In the genomic region with DNA sequence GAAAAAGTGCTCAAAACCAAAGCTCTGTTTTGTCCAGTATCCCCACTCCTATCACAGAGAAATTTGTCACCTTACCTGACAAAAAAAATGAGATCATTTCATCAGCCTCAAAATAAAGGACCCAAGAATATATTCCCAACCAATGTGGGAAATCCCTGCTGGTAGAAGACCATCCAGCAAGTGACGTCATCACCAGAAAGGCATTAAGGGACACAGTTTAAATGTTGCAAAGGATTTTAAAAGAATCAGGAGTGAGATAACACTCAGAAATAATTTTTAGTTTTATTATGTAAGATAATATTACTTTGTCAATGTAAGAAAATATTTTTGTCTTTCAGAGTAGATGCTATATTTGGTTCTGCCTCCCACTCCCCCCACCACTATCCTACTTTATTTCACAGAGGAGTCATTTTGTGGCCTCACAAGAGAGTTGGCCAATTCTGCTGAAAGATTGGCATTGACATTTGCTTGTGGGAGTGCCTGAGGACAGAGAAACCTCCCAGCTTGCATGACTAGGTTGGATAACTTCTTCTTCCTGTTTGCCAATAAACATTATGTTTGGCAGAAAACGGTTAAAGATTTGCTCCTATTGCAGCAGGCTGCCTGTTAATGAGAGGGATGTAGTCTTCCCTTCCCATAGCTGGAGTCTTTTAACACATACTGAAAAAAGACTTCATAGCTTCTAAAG, we compare ENCODE assay signal across 11 cellular contexts.
DNase-seq lines count a peak whose midpoint lies in the region; ATAC-seq and TF ChIP-seq lines count a peak whose summit lies in the region.
"Had no signal": no experiment of that assay in that cellular context is flagged by ENCODE, and none has a peak within 500 bp of the region (broad histone marks: within the 10 kb centered on the region; RNA-seq: fewer than 3 reads in every experiment).

No MANE protein-coding gene starts in this region.

- no peak overlapping the region for H2AFZ ChIP-seq in trophoblast cell (ENCODE audit: insufficient read depth, low read length, poor library complexity)

- no peaks in the 10 kb centered on the region for H3K79me1 ChIP-seq in trophoblast cell (ENCODE audit: low read length)

- ATAC-seq in Panc1 (peak; percentile 79), HG02840 (IDR thresholded peaks at IDR 0.05; ENCODE audit: low FRiP score, unreplicated experiment) (no peak)

- H4K12ac ChIP-seq in trophoblast cell (ENCODE audit: low read depth, low read length), result no peak overlapping the region

- H3K18ac ChIP-seq in trophoblast cell (ENCODE audit: low read length), result no peak overlapping the region

- no peak overlapping the region for H4K91ac ChIP-seq in trophoblast cell (ENCODE audit: low read depth, low read length)

- no peak overlapping the region for H2BK120ac ChIP-seq in trophoblast cell (ENCODE audit: insufficient read depth, low read length, poor library complexity)

- H3K23ac ChIP-seq in trophoblast cell (ENCODE audit: low read length), result no peak overlapping the region

- no peak overlapping the region for H3K9ac ChIP-seq in trophoblast cell (ENCODE audit: low read length)

- H3K4ac ChIP-seq in trophoblast cell (ENCODE audit: low read depth, low read length), result no peak overlapping the region

- in situ Hi-C loops in Panc1 (cut with HindIII; ENCODE audit: low pct_unique_long_range_greater_than_20kb, low sequenced_read_pairs), result no loop called here

- H2AK5ac ChIP-seq in trophoblast cell (ENCODE audit: low read length), result no peak overlapping the region

- WGBS in trophoblast cell (ENCODE audit: extremely low coverage, insufficient coverage, insufficient read length), result no CpG with 5 or more reads among the region's 2 CpGs

- H3K27me3 ChIP-seq in Panc1 (ENCODE audit: control insufficient read depth, insufficient read depth, low read length), result no peaks in the 10 kb centered on the region
- H3K27me3 ChIP-seq in trophoblast cell (ENCODE audit: insufficient read depth, low read length), result no peaks in the 10 kb centered on the region

- TF ChIP-seq CTCF in Panc1 (IDR thresholded peaks at IDR 0.05) (no peak), fibroblast of the aortic adventitia (IDR thresholded peaks at IDR 0.05; ENCODE audit: insufficient read depth, low read length) (no peak)

- no peak overlapping the region for H4K8ac ChIP-seq in trophoblast cell (ENCODE audit: low read depth, low read length)

- no peak overlapping the region for H3K14ac ChIP-seq in trophoblast cell (ENCODE audit: low read length)

- H3K4me3 ChIP-seq in Panc1 (ENCODE audit: low read depth in 2 of 2, low read length in 2 of 2) (no peak overlapping the region; a peak in 1 of 4 replicates), fibroblast of the aortic adventitia (ENCODE audit: low read depth, low read length) (no peak overlapping the region), trophoblast cell (ENCODE audit: low read depth, low read length) (no peak overlapping the region)
- H3K4me3 ChIP-seq: skin epidermis had no signal

- no TSS peak for BruUV-seq in Panc1 (replicated peaks; lab: Mats Ljungman, UMichigan)

- H2BK5ac ChIP-seq in trophoblast cell (ENCODE audit: low read depth, low read length, poor library complexity), result peak overlapping the region; percentile 44

- peaks cover 16% of the 10 kb centered on the region for H3K4me1 ChIP-seq in Panc1 (ENCODE audit: control insufficient read depth, insufficient read depth, low read length)
- no peaks in the 10 kb centered on the region for H3K4me1 ChIP-seq in trophoblast cell (ENCODE audit: control insufficient read depth in 1 of 2, insufficient read depth in 2 of 2, low read length in 2 of 2)

- H3K79me2 ChIP-seq in trophoblast cell (ENCODE audit: control insufficient read depth, insufficient read depth, low read length, poor library complexity), result no peaks in the 10 kb centered on the region

- intact Hi-C loops in Panc1 (cut with micrococcal nuclease; ENCODE audit: unreplicated experiment), result loop anchor here (5.0 kb wide), 1 partner anchor 1024 kb away; no protein-coding TSS in a partner anchor

- POLR2A ChIA-PET in Panc1 (lab: Charles Lee), result no interaction called here

- peak; percentile 12 for DNase-seq in GM03348 (ENCODE audit: low spot score)
- DNase-seq in Panc1 (ENCODE audit: low read depth, low spot score), result peak; percentile 91
- DNase-seq in fibroblast of the aortic adventitia (ENCODE audit: low read depth), result peak; percentile 65
- no peak for DNase-seq in trophoblast cell
- no peak for DNase-seq in stimulated activated CD8-positive, alpha-beta memory T cell treated with anti-CD3 and anti-CD28 coated beads, Interleukin-4, amount 100 ng/mL, for 48 hours
- DNase-seq in NCI-H2227 (lab: John Stamatoyannopoulos, UW; ENCODE audit: unreplicated experiment), result no peak
- no peak for DNase-seq in iPS-NIHi11 (ENCODE audit: low spot score)
- DNase-seq: cerebellar nuclear complex; NK-92 treated with Interleukin-12 subunit alpha and Interleukin-12 subunit beta, amount 100 ng/mL, for 24 hours had no signal

- CTCF ChIA-PET in Panc1 (lab: Charles Lee), result interaction anchor here (0.7 to 1.0 kb wide), 2 partner anchors 218 to 970 kb away, joined by 3 to 4 read pairs; no protein-coding TSS in a partner anchor

- H3K27ac ChIP-seq in Panc1 (ENCODE audit: low read length), result peak overlapping the region; percentile 65
- no peak overlapping the region for H3K27ac ChIP-seq in trophoblast cell (ENCODE audit: low read depth, low read length)
- H3K27ac ChIP-seq: skin epidermis had no signal

- H3K9me3 ChIP-seq in Panc1 (ENCODE audit: control insufficient read depth, insufficient read depth, low read depth, low read length) (peaks cover 5% of the 10 kb centered on the region; the same call in 1 of the 2 replicates), trophoblast cell (ENCODE audit: insufficient read depth, low read depth, low read length) (no peaks in the 10 kb centered on the region)

- no peak overlapping the region for H2BK12ac ChIP-seq in trophoblast cell (ENCODE audit: low read length)

- H3K36me3 ChIP-seq in Panc1 (ENCODE audit: control insufficient read depth, insufficient read depth, low read length), result no peaks in the 10 kb centered on the region
- H3K36me3 ChIP-seq in trophoblast cell (ENCODE audit: control insufficient read depth in 1 of 2, insufficient read depth in 2 of 2, low read length in 2 of 2), result no peaks in the 10 kb centered on the region

- no peak overlapping the region for H3K4me2 ChIP-seq in trophoblast cell (ENCODE audit: low read length)

Comparison
In these comparisons a context has a peak if more than half of its experiments do, and no peak if none do; other contexts are left out.
1. DNase-seq: peak in GM03348 (single experiment), Panc1 (single experiment) and fibroblast of the aortic adventitia (single experiment); none in trophoblast cell (0 of 2), stimulated activated CD8-positive, alpha-beta memory T cell treated with anti-CD3 and anti-CD28 coated beads, Interleukin-4, amount 100 ng/mL, for 48 hours (single experiment), NCI-H2227 (single experiment) and iPS-NIHi11 (single experiment).